ENCODE assay signal across 13 cellular contexts in genomic region chr15:48682949-48683651, GRCh38. TPM values are rescaled to one million over a fixed set of nuclear protein-coding genes. Genes with fewer than 3 reads are reported as not detected.
DNase-seq lines count a peak whose midpoint lies in the region; ATAC-seq and TF ChIP-seq lines count a peak whose summit lies in the region.
"Had no signal": no experiment of that assay in that cellular context is flagged by ENCODE, and none has a peak within 500 bp of the region (broad histone marks: within the 10 kb centered on the region; RNA-seq: fewer than 3 reads in every experiment).

No MANE protein-coding gene starts in this region.

- H3K4me1 ChIP-seq in fibroblast of lung (ENCODE audit: control insufficient read depth, extremely low read depth, insufficient read depth, low read length), result peaks cover 9% of the 10 kb centered on the region
- no peaks in the 10 kb centered on the region for H3K4me1 ChIP-seq in mucosa of descending colon (ENCODE audit: low read depth)

- H3K27me3 ChIP-seq in fibroblast of lung (ENCODE audit: control insufficient read depth, insufficient read depth, low read length), result no peaks in the 10 kb centered on the region

- no peak overlapping the region for H3K4me2 ChIP-seq in fibroblast of lung (ENCODE audit: extremely low read depth, insufficient read depth, low read length)

- in situ Hi-C loops in ACHN (cut with HindIII; ENCODE audit: low pct_ligation_motif_present, low pct_unique_long_range_greater_than_20kb, low sequenced_read_pairs), result no loop called here

- H3K4me3 ChIP-seq in fibroblast of lung (replicated peaks in 1 of 4; ENCODE audit: control extremely low read depth in 1 of 4, insufficient read depth in 1 of 4, low read depth in 3 of 4, low read length in 4 of 4) (no peak overlapping the region), mucosa of descending colon (no peak overlapping the region)
- H3K4me3 ChIP-seq: SK-N-MC had no signal

- CTCF ChIA-PET in activated CD4-positive, alpha-beta memory T cell treated with anti-CD3 and anti-CD28 coated beads, Interleukin-2, amount 10 ng/mL, durations not matched to agents 7 days and 5 days (lab: Charles Lee), result no interaction called here

- H3K9me3 Mint-ChIP-seq in activated CD4-positive, alpha-beta memory T cell treated with anti-CD3 and anti-CD28 coated beads, Interleukin-2, amount 10 ng/mL, durations not matched to agents 7 days and 5 days, result peaks cover 2% of the 10 kb centered on the region

- no peaks in the 10 kb centered on the region for H4K20me1 ChIP-seq in fibroblast of lung (ENCODE audit: control insufficient read depth, extremely low read depth, insufficient read depth, low read length)

- no peaks in the 10 kb centered on the region for H3K36me3 ChIP-seq in fibroblast of lung (ENCODE audit: control insufficient read depth, insufficient read depth, low read length)
- H3K36me3 ChIP-seq in mucosa of descending colon (ENCODE audit: low read depth), result no peaks in the 10 kb centered on the region

- POLR2A ChIA-PET in activated CD4-positive, alpha-beta memory T cell treated with anti-CD3 and anti-CD28 coated beads, Interleukin-2, amount 10 ng/mL, durations not matched to agents 7 days and 5 days (lab: Charles Lee), result no interaction called here

- no peaks in the 10 kb centered on the region for H3K27me3 Mint-ChIP-seq in activated CD4-positive, alpha-beta memory T cell treated with anti-CD3 and anti-CD28 coated beads, Interleukin-2, amount 10 ng/mL, durations not matched to agents 7 days and 5 days

- no peaks in the 10 kb centered on the region for H3K79me2 ChIP-seq in fibroblast of lung (ENCODE audit: control insufficient read depth, insufficient read depth, low read length)

- peak; percentile 73 for ATAC-seq in mucosa of descending colon

- DNase-seq in OCI-M1 (lab: John Stamatoyannopoulos, UW), result peak; percentile 52
- peak; percentile 42 to 91 for DNase-seq in fibroblast of lung (ENCODE audit: low read depth in 2 of 2)
- DNase-seq in mucosa of descending colon, result peak in 1 of 3 donors; percentile 39
- DNase-seq in activated CD4-positive, alpha-beta T cell treated with anti-CD3 and anti-CD28 coated beads, Interleukin-2, amount 50 U/mL, for 1 hour, result no peak
- DNase-seq in dermis blood vessel endothelial cell, result no peak
- no peak for DNase-seq in ACHN
- DNase-seq in activated CD4-positive, alpha-beta memory T cell treated with anti-CD3 and anti-CD28 coated beads, Interleukin-2, amount 10 ng/mL, durations not matched to agents 7 days and 5 days, result no peak
- DNase-seq: activated gamma-delta T cell; stimulated activated CD4-positive, alpha-beta T cell treated with anti-CD3 and anti-CD28 coated beads, Interleukin-2, amount 100 ng/mL, for 24 hours; stimulated activated naive CD4-positive, alpha-beta T cell treated with Interleukin-2 at 50 U/mL for 16 hours had no signal

- H3K27ac Mint-ChIP-seq in activated CD4-positive, alpha-beta memory T cell treated with anti-CD3 and anti-CD28 coated beads, Interleukin-2, amount 10 ng/mL, durations not matched to agents 7 days and 5 days, result no peak overlapping the region
- H3K27ac Mint-ChIP-seq: CD14-positive monocyte had no signal

- TF ChIP-seq CTCF in C4-2B (conservative IDR thresholded peaks at IDR 0.05), result no peak
- peak in 1 of 2 donors; percentile 4 for TF ChIP-seq CTCF in fibroblast of lung (conservative IDR thresholded peaks at IDR 0.05 in 1 of 2, IDR thresholded peaks at IDR 0.05 in 1 of 2; ENCODE audit: low read depth in 1 of 2, low read length in 2 of 2)
- TF ChIP-seq CTCF in mucosa of descending colon (IDR thresholded peaks at IDR 0.05), result no peak

- H3K4me3 Mint-ChIP-seq in activated CD4-positive, alpha-beta memory T cell treated with anti-CD3 and anti-CD28 coated beads, Interleukin-2, amount 10 ng/mL, durations not matched to agents 7 days and 5 days, result no peak overlapping the region
- H3K4me3 Mint-ChIP-seq: CD14-positive monocyte had no signal

- H3K9me3 ChIP-seq in fibroblast of lung (ENCODE audit: control insufficient read depth, insufficient read depth, low read depth, low read length) (no peaks in the 10 kb centered on the region), mucosa of descending colon (no peaks in the 10 kb centered on the region)

- no peaks in the 10 kb centered on the region for H3K36me3 Mint-ChIP-seq in activated CD4-positive, alpha-beta memory T cell treated with anti-CD3 and anti-CD28 coated beads, Interleukin-2, amount 10 ng/mL, durations not matched to agents 7 days and 5 days (ENCODE audit: low read depth)
- H3K36me3 Mint-ChIP-seq: CD14-positive monocyte had no signal

- peak overlapping the region; percentile 18; the same call in 1 of the 2 replicates for H3K27ac ChIP-seq in C4-2B
- no peak overlapping the region for H3K27ac ChIP-seq in fibroblast of lung (ENCODE audit: insufficient read depth, low read length)
- H3K27ac ChIP-seq: SK-N-MC had no signal

- no peak overlapping the region for H3K9ac ChIP-seq in fibroblast of lung (ENCODE audit: insufficient read depth, low read length)

- intact Hi-C loops in mucosa of descending colon (cut with DNase I, micrococcal nuclease), result no loop called here

- no peaks in the 10 kb centered on the region for H3K4me1 Mint-ChIP-seq in activated CD4-positive, alpha-beta memory T cell treated with anti-CD3 and anti-CD28 coated beads, Interleukin-2, amount 10 ng/mL, durations not matched to agents 7 days and 5 days
- H3K4me1 Mint-ChIP-seq: CD14-positive monocyte had no signal

- no peak overlapping the region for H2AFZ ChIP-seq in fibroblast of lung (ENCODE audit: low read length)

RNA-seq across cellular contexts. Expression of gene FBN1, which starts 37.6 kb away (rescaled TPM):
- total RNA-seq in fibroblast of lung (260 and 446 TPM in 2 replicates), mucosa of descending colon (10 to 100 TPM in 2 of 3 donors, 1 to 10 TPM in 1; 9.3 to 47.9 (median 35.9) TPM), dermis blood vessel endothelial cell (122 and 163 TPM in 2 replicates)
- 243 and 368 TPM in 2 replicates for polyA plus RNA-seq in fibroblast of lung
- polyA plus RNA-seq in fibroblast of lung (2012), result 144 and 241 TPM in 2 replicates
- 316 and 342 TPM in 2 replicates for polyA minus RNA-seq in fibroblast of lung (ENCODE audit: low replicate concordance)
- total RNA-seq in activated CD4-positive, alpha-beta memory T cell treated with anti-CD3 and anti-CD28 coated beads, Interleukin-2, amount 10 ng/mL, durations not matched to agents 7 days and 5 days, result 1 to 10 TPM; 1.3 to 1.7 TPM
- polyA plus RNA-seq: CD14-positive monocyte had no signal

Comparison
In these comparisons a context has a peak if more than half of its experiments do, and no peak if none do; other contexts are left out.
1. DNase-seq: peak in OCI-M1 (single experiment) and fibroblast of lung (2 of 2); none in activated CD4-positive, alpha-beta T cell treated with anti-CD3 and anti-CD28 coated beads, Interleukin-2, amount 50 U/mL, for 1 hour (single experiment), dermis blood vessel endothelial cell (single experiment), ACHN (single experiment) and activated CD4-positive, alpha-beta memory T cell treated with anti-CD3 and anti-CD28 coated beads, Interleukin-2, amount 10 ng/mL, durations not matched to agents 7 days and 5 days (single experiment).